In genomic region chr3:11090551-11090950, GRCh38 we compare ENCODE assay signal across 22 cellular contexts.
"Had no signal": no experiment of that assay in that cellular context is flagged by ENCODE, and none has a peak within 500 bp of the region (broad histone marks: within the 10 kb centered on the region; RNA-seq: fewer than 3 reads in every experiment).

No MANE protein-coding gene starts in this region.

- H3K9me3 Mint-ChIP-seq: effector memory CD8-positive, alpha-beta T cell; mesothelial cell of epicardium had no signal

- H3K36me3 Mint-ChIP-seq: mesothelial cell of epicardium had no signal

- H3K27ac ChIP-seq: colonic mucosa, epithelial cell of prostate, gastrocnemius medialis, heart right ventricle, left lung, lower lobe of right lung had no signal

- H3K4me1 ChIP-seq: colonic mucosa, gastrocnemius medialis, left lung had no signal

- ATAC-seq: effector memory CD8-positive, alpha-beta T cell; esophagus mucosa; left ventricle myocardium superior; lower lobe of right lung; mucosa of descending colon had no signal

- H3K4me3 ChIP-seq: colonic mucosa, gastrocnemius medialis, heart right ventricle, left lung, lower lobe of right lung, mucosa of descending colon had no signal

- H3K4me3 Mint-ChIP-seq: dendritic cell treated with granulocyte-macrophage colony-stimulating factor and Interleukin-4, amounts not matched to agents 40 ng/mL and 50 ng/mL, for 4 days; effector memory CD8-positive, alpha-beta T cell; endodermal cell; mesothelial cell of epicardium had no signal

- H3K27ac Mint-ChIP-seq: dendritic cell treated with granulocyte-macrophage colony-stimulating factor and Interleukin-4, amounts not matched to agents 40 ng/mL and 50 ng/mL, for 4 days; effector memory CD8-positive, alpha-beta T cell; endodermal cell; mesothelial cell of epicardium had no signal

- H3K27me3 ChIP-seq: colonic mucosa, left lung had no signal

- H3K36me3 ChIP-seq: colonic mucosa, gastrocnemius medialis, heart right ventricle, left lung, lower lobe of right lung had no signal

- H3K9me3 ChIP-seq: colonic mucosa, gastrocnemius medialis, heart right ventricle, left lung, lower lobe of right lung, mucosa of descending colon had no signal

- DNase-seq: colonic mucosa; cortex of kidney; effector CD8-positive, alpha-beta T cell; effector memory CD8-positive, alpha-beta T cell; endodermal cell; erythroblast; foreskin fibroblast; foreskin melanocyte; gastrocnemius medialis; glutamatergic neuron; head of caudate nucleus; heart right ventricle; hippocampal formation; left lung; left ventricle myocardium superior; lower lobe of right lung; mesenchymal stem cell; mucosa of descending colon had no signal

- H3K4me1 Mint-ChIP-seq: mesothelial cell of epicardium had no signal
